Comparison of ENCODE assay signal across 11 cellular contexts in the genomic region with DNA sequence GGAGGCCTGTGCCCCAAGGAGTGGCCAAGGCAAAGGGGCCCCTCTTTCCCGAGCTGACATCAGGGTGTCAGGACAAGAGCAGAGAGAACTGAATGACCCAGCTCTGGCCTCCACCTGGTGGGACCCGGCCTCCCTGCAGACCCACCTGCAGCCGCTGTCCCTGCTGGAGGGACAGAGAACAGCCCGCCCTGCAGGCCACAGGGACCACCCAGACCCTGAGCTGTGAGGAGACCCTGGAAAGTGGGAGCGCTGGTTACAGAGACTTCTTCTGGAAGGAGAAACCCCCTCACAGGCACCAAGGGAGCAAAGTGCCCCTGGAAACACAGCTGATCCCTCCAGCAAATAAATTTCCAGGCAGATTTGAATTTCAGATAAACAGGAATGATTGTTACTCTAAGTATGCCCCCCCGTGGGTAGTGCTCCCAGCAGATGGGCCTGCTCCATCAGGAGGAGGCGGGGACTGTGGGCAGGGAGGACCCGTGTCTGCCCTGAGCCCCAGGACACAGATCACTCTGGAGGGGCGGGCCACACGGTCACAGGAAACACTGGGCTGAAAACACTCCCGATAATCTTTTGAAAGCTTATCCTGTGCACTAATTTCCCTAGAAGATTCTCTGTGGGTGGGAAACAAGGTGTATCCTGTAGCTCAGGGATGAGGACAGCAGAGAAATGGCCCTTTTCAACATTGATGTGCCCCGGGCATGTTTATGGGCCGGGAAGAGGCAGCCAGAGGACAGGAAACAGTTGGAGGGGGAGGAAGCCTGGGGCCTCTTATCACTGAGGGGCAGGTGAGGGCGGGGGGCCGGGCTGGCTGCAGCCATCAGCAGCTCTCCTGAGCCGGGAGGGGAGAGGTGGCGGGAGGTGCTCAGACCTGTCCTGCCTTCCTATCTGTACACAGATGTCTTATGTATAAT.
A peak's percentile ranks its signal among the peaks of the same experiment; 100 is the strongest.
DNase-seq lines count a peak whose midpoint lies in the region; ATAC-seq and TF ChIP-seq lines count a peak whose summit lies in the region.
"Had no signal": no experiment of that assay in that cellular context is flagged by ENCODE, and none has a peak within 500 bp of the region (broad histone marks: within the 10 kb centered on the region; RNA-seq: fewer than 3 reads in every experiment).

No MANE protein-coding gene starts in this region.

- H3K36me3 ChIP-seq in right atrium auricular region: no peaks in the 10 kb centered on the region
- H3K36me3 ChIP-seq in body of pancreas (replicated peaks in 1 of 2; ENCODE audit: insufficient read depth in 1 of 2, low read depth in 2 of 2): no peaks in the 10 kb centered on the region
- H3K36me3 ChIP-seq in lower lobe of right lung: no peaks in the 10 kb centered on the region
- no peaks in the 10 kb centered on the region for H3K36me3 ChIP-seq in aorta (ENCODE audit: control insufficient read depth in 1 of 2, insufficient read depth in 2 of 2, low read length in 1 of 2)
- H3K36me3 ChIP-seq in HAP-1 (replicated peaks): no peaks in the 10 kb centered on the region
- H3K36me3 ChIP-seq in ascending aorta: no peaks in the 10 kb centered on the region

- H3K27me3 ChIP-seq in right atrium auricular region (no peaks in the 10 kb centered on the region), body of pancreas (no peaks in the 10 kb centered on the region), lower lobe of right lung (ENCODE audit: low read depth) (peaks cover 11% of the 10 kb centered on the region), aorta (ENCODE audit: control insufficient read depth in 1 of 2, insufficient read depth in 2 of 2, low read length in 1 of 2) (no peaks in the 10 kb centered on the region), HAP-1 (ENCODE audit: low read depth) (no peaks in the 10 kb centered on the region), ascending aorta (no peaks in the 10 kb centered on the region)

- ATAC-seq in Right ventricle myocardium inferior: peak; percentile 40
- ATAC-seq in body of pancreas: peak; percentile 42
- ATAC-seq in lower lobe of right lung: peak; percentile 30 to 47
- peak; percentile 58 for ATAC-seq in aorta (ENCODE audit: low FRiP score)
- ATAC-seq in GM18519 (IDR thresholded peaks at IDR 0.05; ENCODE audit: low FRiP score, unreplicated experiment): no peak
- ATAC-seq: activated naive CD8-positive, alpha-beta T cell treated with anti-CD3 and anti-CD28 coated beads, Interleukin-2, amount 50 U/mL, for 24 hours; natural killer cell had no signal

- intact Hi-C loops in Right ventricle myocardium inferior (cut with DNase I): no loop called here
- intact Hi-C loops in body of pancreas (cut with DNase I): no loop called here
- intact Hi-C loops in lower lobe of right lung (cut with DNase I): no loop called here
- intact Hi-C loops in aorta (cut with DNase I): no loop called here
- intact Hi-C loops in ascending aorta (cut with DNase I): no loop called here

- H3K27ac ChIP-seq in right atrium auricular region: no peak overlapping the region
- H3K27ac ChIP-seq in body of pancreas: no peak overlapping the region
- H3K27ac ChIP-seq in lower lobe of right lung: no peak overlapping the region
- no peak overlapping the region for H3K27ac ChIP-seq in aorta (ENCODE audit: low read depth in 1 of 2, low read length in 2 of 2)
- H3K27ac ChIP-seq in ascending aorta: no peak overlapping the region

- in situ Hi-C loops in HAP-1 (cut with MboI; ENCODE audit: low sequenced_read_pairs): no loop called here

- WGBS in body of pancreas, 2 donors: 19 to 34% methylated on average over 10 to 17 of the region's 17 CpGs
- WGBS in aorta, 2 donors: 25 to 37% methylated on average over 17 of the region's 17 CpGs

- H3K4me3 ChIP-seq in right atrium auricular region (no peak overlapping the region), body of pancreas (no peak overlapping the region), lower lobe of right lung (no peak overlapping the region), aorta (ENCODE audit: low read length in 2 of 2) (no peak overlapping the region), HAP-1 (no peak overlapping the region), ascending aorta (no peak overlapping the region)

- TF ChIP-seq POLR2A in body of pancreas (IDR thresholded peaks at IDR 0.05): no peak

- TF ChIP-seq CTCF in right atrium auricular region (IDR thresholded peaks at IDR 0.05): no peak
- no peak for TF ChIP-seq CTCF in body of pancreas (IDR thresholded peaks at IDR 0.05)
- no peak for TF ChIP-seq CTCF in lower lobe of right lung (IDR thresholded peaks at IDR 0.05)
- TF ChIP-seq CTCF in ascending aorta (IDR thresholded peaks at IDR 0.05): no peak

- DNase-seq in Right ventricle myocardium inferior (ENCODE audit: missing footprints) (no peak), right atrium auricular region (ENCODE audit: low spot score) (no peak), body of pancreas (no peak), lower lobe of right lung (no peak), aorta (peak in 1 of 2 donors; percentile 76), HAP-1 (ENCODE audit: low spot score in 2 of 2) (no peak), ascending aorta (ENCODE audit: low spot score in 2 of 2) (no peak)
- DNase-seq: activated naive CD8-positive, alpha-beta T cell treated with anti-CD3 and anti-CD28 coated beads, Interleukin-2, amount 50 U/mL, for 24 hours; hippocampal formation; natural killer cell had no signal

- H3K9me3 ChIP-seq in right atrium auricular region: peaks cover 0 to 9% of the 10 kb centered on the region in 2 donors
- H3K9me3 ChIP-seq in body of pancreas: no peaks in the 10 kb centered on the region
- H3K9me3 ChIP-seq in lower lobe of right lung: peaks cover 4% of the 10 kb centered on the region
- H3K9me3 ChIP-seq in aorta (ENCODE audit: control insufficient read depth, low read length): peaks cover 4% of the 10 kb centered on the region
- no peaks in the 10 kb centered on the region for H3K9me3 ChIP-seq in HAP-1
- H3K9me3 ChIP-seq in ascending aorta: no peaks in the 10 kb centered on the region

- H3K4me1 ChIP-seq in right atrium auricular region: peaks cover 0 to 10% of the 10 kb centered on the region in 2 donors
- H3K4me1 ChIP-seq in body of pancreas: peaks cover 5% of the 10 kb centered on the region
- H3K4me1 ChIP-seq in lower lobe of right lung: peaks cover 19% of the 10 kb centered on the region
- no peaks in the 10 kb centered on the region for H3K4me1 ChIP-seq in aorta (ENCODE audit: control insufficient read depth in 1 of 2, insufficient read depth in 2 of 2, low read length in 2 of 2)
- H3K4me1 ChIP-seq in HAP-1: no peaks in the 10 kb centered on the region
- no peaks in the 10 kb centered on the region for H3K4me1 ChIP-seq in ascending aorta
